ENCODE assay signal across 8 cellular contexts in the genomic region with DNA sequence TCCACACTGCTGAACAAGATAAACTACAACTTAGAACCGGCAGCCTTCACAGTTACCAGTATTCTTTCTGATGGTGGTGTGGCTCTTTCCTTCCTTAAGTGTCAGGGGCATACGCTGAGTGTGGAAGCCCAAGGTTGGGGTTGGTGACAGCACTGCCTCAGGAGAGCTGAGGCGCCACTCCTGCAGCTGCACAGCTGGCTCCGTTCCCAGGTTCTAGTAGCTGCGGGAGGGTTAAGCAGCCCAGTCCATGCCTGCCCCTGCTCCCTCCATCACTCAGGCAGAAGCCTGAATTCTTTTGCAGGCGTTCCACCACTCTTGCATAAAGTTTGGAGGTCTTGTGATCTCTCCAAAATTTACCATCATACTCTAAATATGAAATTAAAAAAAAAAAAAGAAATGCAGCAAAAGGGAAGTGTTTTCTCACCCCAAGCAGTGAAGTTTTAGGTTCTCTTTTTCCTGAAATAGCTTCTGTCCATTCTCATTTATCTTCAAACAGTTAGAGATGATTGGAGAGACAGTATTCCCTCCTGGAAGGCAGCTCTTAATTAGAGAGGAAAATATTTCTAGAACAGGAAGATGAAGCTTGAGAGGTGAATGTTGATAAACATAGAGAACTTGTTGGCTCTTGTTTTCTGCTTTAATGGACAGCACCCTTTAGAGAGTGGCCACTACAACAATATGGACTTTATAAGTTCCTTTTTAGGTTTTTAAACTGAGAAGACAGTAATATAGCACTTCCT.
DNase-seq lines count a peak whose midpoint lies in the region; ATAC-seq and TF ChIP-seq lines count a peak whose summit lies in the region.

No MANE protein-coding gene starts in this region.

- in situ Hi-C loops in Panc1 (cut with HindIII; ENCODE audit: low pct_unique_long_range_greater_than_20kb, low sequenced_read_pairs): no loop called here

- no peaks in the 10 kb centered on the region; the same call in 1 of the 2 replicates for H3K27me3 ChIP-seq in Panc1 (ENCODE audit: control insufficient read depth, insufficient read depth, low read length)
- H3K27me3 ChIP-seq in duodenal mucosa (ENCODE audit: control insufficient read depth in 1 of 2, insufficient read depth in 2 of 2, low read length in 2 of 2): no peaks in the 10 kb centered on the region

- H3K36me3 ChIP-seq in Panc1 (ENCODE audit: control insufficient read depth, insufficient read depth, low read length) (no peaks in the 10 kb centered on the region), duodenal mucosa (ENCODE audit: control insufficient read depth in 1 of 2, insufficient read depth in 2 of 2, low read length in 2 of 2) (no peaks in the 10 kb centered on the region)

- peaks cover 15% of the 10 kb centered on the region for H3K4me1 Mint-ChIP-seq in memory B cell
- H3K4me1 Mint-ChIP-seq in type B pancreatic cell (ENCODE audit: unreplicated experiment): peaks cover 4% of the 10 kb centered on the region

- H3K4me1 ChIP-seq in Panc1 (ENCODE audit: control insufficient read depth, insufficient read depth, low read length) (peaks cover 15% of the 10 kb centered on the region), duodenal mucosa (ENCODE audit: control insufficient read depth in 1 of 2, insufficient read depth in 2 of 2, low read length in 2 of 2) (peaks cover 22 to 28% of the 10 kb centered on the region in 2 donors)

- H3K9me3 ChIP-seq in Panc1 (ENCODE audit: control insufficient read depth, insufficient read depth, low read depth, low read length): no peaks in the 10 kb centered on the region
- H3K9me3 ChIP-seq in duodenal mucosa (ENCODE audit: control insufficient read depth in 1 of 2, low read length in 2 of 2): no peaks in the 10 kb centered on the region

- no TSS peak for BruUV-seq in Panc1 (replicated peaks; lab: Mats Ljungman, UMichigan)

- H3K4me3 ChIP-seq in Panc1 (ENCODE audit: low read depth in 2 of 2, low read length in 2 of 2) (no peak overlapping the region), duodenal mucosa (ENCODE audit: low read depth in 1 of 2, low read length in 2 of 2) (peak overlapping the region; percentile 51 to 65)

- DNase-seq in ELF-1 (ENCODE audit: low read depth, low spot score) (peak; percentile 14), KG1 (lab: John Stamatoyannopoulos, UW) (peak; percentile 54), Panc1 (ENCODE audit: low read depth, low spot score) (no peak), memory B cell (ENCODE audit: low spot score in 2 of 2) (no peak), type B pancreatic cell (ENCODE audit: extremely low spot score, unreplicated experiment) (no peak)

- POLR2A ChIA-PET in Panc1 (lab: Charles Lee): no interaction called here

- CTCF ChIA-PET in Panc1 (lab: Charles Lee): interaction anchor here (0.7 kb wide), 3 partner anchors 105 to 758 kb away, joined by 3 read pairs; no protein-coding TSS in a partner anchor

- ATAC-seq in Panc1: peak; percentile 85
- peak; percentile 68 for ATAC-seq in memory B cell (ENCODE audit: low read depth)
- no peak for ATAC-seq in HG02852 (IDR thresholded peaks at IDR 0.05; ENCODE audit: unreplicated experiment)
- no peak for ATAC-seq in HG02973 (IDR thresholded peaks at IDR 0.05; ENCODE audit: unreplicated experiment)

- intact Hi-C loops in Panc1 (cut with micrococcal nuclease; ENCODE audit: unreplicated experiment): no loop called here

- no peaks in the 10 kb centered on the region for H3K9me3 Mint-ChIP-seq in memory B cell
- H3K9me3 Mint-ChIP-seq in type B pancreatic cell: no peaks in the 10 kb centered on the region

- H3K9ac ChIP-seq in duodenal mucosa (ENCODE audit: low read depth in 1 of 2, low read length in 2 of 2): peak overlapping the region; percentile 20 to 65

- no peak for TF ChIP-seq CTCF in Panc1 (IDR thresholded peaks at IDR 0.05)
- TF ChIP-seq CTCF in type B pancreatic cell (conservative IDR thresholded peaks at IDR 0.05): no peak

- peaks cover 3% of the 10 kb centered on the region for H3K27me3 Mint-ChIP-seq in memory B cell
- no peaks in the 10 kb centered on the region for H3K27me3 Mint-ChIP-seq in type B pancreatic cell

- H3K27ac ChIP-seq in Panc1 (ENCODE audit: low read length) (no peak overlapping the region), duodenal mucosa (ENCODE audit: low read depth, low read length) (peak overlapping the region; percentile 63)

- H3K27ac Mint-ChIP-seq in memory B cell (peak overlapping the region; percentile 64), type B pancreatic cell (peak overlapping the region; percentile 84)

- H3K36me3 Mint-ChIP-seq in memory B cell (no peaks in the 10 kb centered on the region), type B pancreatic cell (peaks cover 6% of the 10 kb centered on the region)

- H3K4me3 Mint-ChIP-seq in memory B cell: peak overlapping the region; percentile 85
- H3K4me3 Mint-ChIP-seq in type B pancreatic cell: peak overlapping the region; percentile 71

Comparison
In these comparisons a context has a peak if more than half of its experiments do, and no peak if none do; other contexts are left out.
1. DNase-seq: peak in ELF-1 (single experiment) and KG1 (single experiment); none in Panc1 (single experiment), memory B cell (0 of 2) and type B pancreatic cell (single experiment).
2. ATAC-seq: peak in Panc1 (single experiment) and memory B cell (single experiment); none in HG02852 (single experiment) and HG02973 (single experiment).
3. H3K4me3 ChIP-seq: peak in duodenal mucosa (2 of 2); none in Panc1 (0 of 2).